Comparison of ENCODE assay signal across 9 cellular contexts in genomic region chr19:17329061-17329767, GRCh38. TPM values are rescaled to one million over a fixed set of nuclear protein-coding genes. Genes with fewer than 3 reads are reported as not detected.
DNase-seq lines count a peak whose midpoint lies in the region; ATAC-seq and TF ChIP-seq lines count a peak whose summit lies in the region.
"Had no signal": no experiment of that assay in that cellular context is flagged by ENCODE, and none has a peak within 500 bp of the region (broad histone marks: within the 10 kb centered on the region; RNA-seq: fewer than 3 reads in every experiment).

No MANE protein-coding gene starts in this region.

- H3K36me3 ChIP-seq in NT2/D1 (ENCODE audit: insufficient read depth, insufficient read length, low read length) (peaks cover 49% of the 10 kb centered on the region), endocrine pancreas (ENCODE audit: control insufficient read depth, insufficient read depth, low read length) (no peaks in the 10 kb centered on the region), neuronal stem cell (replicated peaks in 1 of 2; ENCODE audit: control insufficient read depth in 2 of 2, insufficient read depth in 2 of 2, low read length in 2 of 2) (peaks cover 32 to 64% of the 10 kb centered on the region in 2 donors), thyroid gland (no peaks in the 10 kb centered on the region)

- H3K4me1 ChIP-seq in NT2/D1 (ENCODE audit: insufficient read depth, insufficient read length) (peaks cover 25% of the 10 kb centered on the region), endocrine pancreas (ENCODE audit: control insufficient read depth, insufficient read depth, low read length) (no peaks in the 10 kb centered on the region), neuronal stem cell (ENCODE audit: control insufficient read depth in 2 of 2, insufficient read depth in 1 of 2, low read depth in 1 of 2, low read length in 2 of 2) (peaks cover 2 to 20% of the 10 kb centered on the region in 2 donors), thyroid gland (peaks cover 13 to 30% of the 10 kb centered on the region in 2 donors)

- no peaks in the 10 kb centered on the region for H3K27me3 Mint-ChIP-seq in Calu3 (ENCODE audit: unreplicated experiment)

- H3K4me2 ChIP-seq in neuronal stem cell (ENCODE audit: insufficient read depth, low read length, poor library complexity, severe bottlenecking) = peak overlapping the region; percentile 69

- H3K36me3 Mint-ChIP-seq in Calu3 (ENCODE audit: insufficient read depth, unreplicated experiment) = peaks cover 14% of the 10 kb centered on the region

- TF ChIP-seq CTCF in Calu3 (IDR thresholded peaks at IDR 0.05; ENCODE audit: unreplicated experiment) (no peak), thyroid gland (IDR thresholded peaks at IDR 0.05) (no peak)

- intact Hi-C loops in Calu3 (cut with micrococcal nuclease; ENCODE audit: unreplicated experiment) = no loop called here
- intact Hi-C loops in thyroid gland (cut with DNase I) = no loop called here

- no peak for ATAC-seq in GM18867 (IDR thresholded peaks at IDR 0.05; ENCODE audit: unreplicated experiment)
- no peak for ATAC-seq in GM19351 (IDR thresholded peaks at IDR 0.05; ENCODE audit: unreplicated experiment)

- no peak for TF ChIP-seq POLR2A in thyroid gland (IDR thresholded peaks at IDR 0.05)

- WGBS in neuronal stem cell (ENCODE audit: extremely low coverage in 2 of 2, insufficient read length in 2 of 2, insufficient replicate concordance in 1 of 2), 2 donors = no CpG with 5 or more reads among the region's 69 CpGs
- 68 to 70% methylated on average over 24 to 28 of the region's 69 CpGs for WGBS in thyroid gland, 2 donors

- H2BK5ac ChIP-seq in neuronal stem cell (ENCODE audit: low read length) = peak overlapping the region; percentile 53

- peak overlapping the region; percentile 89 for H3K23ac ChIP-seq in neuronal stem cell (ENCODE audit: low read depth, low read length, poor library complexity)

- DNase-seq in Calu3 = no peak
- DNase-seq in NT2/D1 (ENCODE audit: low read depth, low spot score) = no peak
- no peak for DNase-seq in neuronal stem cell (ENCODE audit: low spot score)
- DNase-seq in thyroid gland = no peak
- no peak for DNase-seq in OCI-M1 (lab: John Stamatoyannopoulos, UW)
- DNase-seq: NCI-H2107 had no signal

- peak overlapping the region; percentile 96 for H3K18ac ChIP-seq in neuronal stem cell (ENCODE audit: low read length)

- peak overlapping the region; percentile 99 for H2BK12ac ChIP-seq in neuronal stem cell (ENCODE audit: low read length)

- no peaks in the 10 kb centered on the region for H3K4me1 Mint-ChIP-seq in Calu3 (ENCODE audit: low read depth, unreplicated experiment)

- H3K27ac ChIP-seq in neuronal stem cell (replicated peaks; ENCODE audit: low read length) = no peak overlapping the region
- no peak overlapping the region for H3K27ac ChIP-seq in thyroid gland

- peak overlapping the region; percentile 66 for H3K4ac ChIP-seq in neuronal stem cell (ENCODE audit: low read length)

- H3K27ac Mint-ChIP-seq in Calu3 (ENCODE audit: unreplicated experiment) = peak overlapping the region; percentile 23

- H4K8ac ChIP-seq in neuronal stem cell (ENCODE audit: low read depth, low read length) = peak overlapping the region; percentile 43

- H2AK5ac ChIP-seq in neuronal stem cell (ENCODE audit: low read depth, low read length) = peak overlapping the region; percentile 99

- H3K9me3 Mint-ChIP-seq in Calu3 (ENCODE audit: low read depth, unreplicated experiment) = no peaks in the 10 kb centered on the region

- peak overlapping the region; percentile 92 for H2BK15ac ChIP-seq in neuronal stem cell (ENCODE audit: low read length)

- H3K9me3 ChIP-seq in NT2/D1 (ENCODE audit: insufficient read depth, low read length) (peaks cover 5% of the 10 kb centered on the region; the same call in 1 of the 2 replicates), endocrine pancreas (ENCODE audit: control insufficient read depth, low read length) (no peaks in the 10 kb centered on the region), neuronal stem cell (replicated peaks in 1 of 2; ENCODE audit: control insufficient read depth in 2 of 2, insufficient read depth in 1 of 2, low read depth in 1 of 2, low read length in 2 of 2) (peaks cover 3 to 8% of the 10 kb centered on the region in 2 donors), thyroid gland (no peaks in the 10 kb centered on the region)

- H2BK120ac ChIP-seq in neuronal stem cell (ENCODE audit: low read depth, low read length) = no peak overlapping the region

- BruUV-seq in Calu3 (replicated peaks; lab: Mats Ljungman, UMichigan) = no TSS peak

- peaks cover 8% of the 10 kb centered on the region for H3K79me1 ChIP-seq in neuronal stem cell (ENCODE audit: low read depth, low read length)

- no peak overlapping the region for H3K4me3 Mint-ChIP-seq in Calu3 (ENCODE audit: low read depth, unreplicated experiment)

- H3K4me3 ChIP-seq in NT2/D1 (ENCODE audit: insufficient read length, low read depth) = peak overlapping the region; percentile 24
- H3K4me3 ChIP-seq in endocrine pancreas (ENCODE audit: control insufficient read depth, insufficient read depth, low read length) = no peak overlapping the region
- H3K4me3 ChIP-seq in neuronal stem cell (ENCODE audit: low read length in 2 of 2) = peak overlapping the region in 1 of 2 donors; percentile 5
- H3K4me3 ChIP-seq in thyroid gland (replicated peaks in 1 of 3) = peak overlapping the region in 1 of 3 donors; percentile 32

- CTCF ChIA-PET in Calu3 (lab: Charles Lee) = no interaction called here

- peak overlapping the region; percentile 77 for H3K9ac ChIP-seq in NT2/D1 (ENCODE audit: insufficient read length, low read depth)
- H3K9ac ChIP-seq in endocrine pancreas (ENCODE audit: control insufficient read depth, insufficient read depth, low read length) = peak overlapping the region; percentile 32
- H3K9ac ChIP-seq in neuronal stem cell (ENCODE audit: low read depth, low read length, poor library complexity) = peak overlapping the region; percentile 86

- H4K91ac ChIP-seq in neuronal stem cell (ENCODE audit: low read depth, low read length, poor library complexity) = peak overlapping the region; percentile 72

- H3K27me3 ChIP-seq in NT2/D1 (ENCODE audit: insufficient read depth, insufficient read length) = no peaks in the 10 kb centered on the region
- no peaks in the 10 kb centered on the region for H3K27me3 ChIP-seq in endocrine pancreas (ENCODE audit: control insufficient read depth, insufficient read depth, low read length)
- peaks cover 0 to 7% (median 0%) of the 10 kb centered on the region in 3 experiments for H3K27me3 ChIP-seq in neuronal stem cell (ENCODE audit: control insufficient read depth in 3 of 3, insufficient read depth in 3 of 3, low read depth in 1 of 3, low read length in 3 of 3)
- H3K27me3 ChIP-seq in thyroid gland = no peaks in the 10 kb centered on the region

- H3K14ac ChIP-seq in neuronal stem cell (ENCODE audit: low read length) = peak overlapping the region; percentile 47

- H2AFZ ChIP-seq in neuronal stem cell (ENCODE audit: low read length) = no peak overlapping the region

RNA-seq across cellular contexts. Expression of gene ANO8, which starts 5.4 kb away (rescaled TPM):
- total RNA-seq in Calu3 (2022) = 9.6 and 10.5 TPM in 2 replicates
- 12.9 TPM for polyA plus RNA-seq in neuronal stem cell (2013, experiment 1 of 2)
- polyA plus RNA-seq in neuronal stem cell (2013, experiment 2 of 2) = 13.2 TPM
- total RNA-seq in thyroid gland = 10 to 100 TPM in 1 of 4 donors, 1 to 10 TPM in 3; 5.0 to 10.9 (median 5.9) TPM

RNA-seq across cellular contexts. Expression of gene GTPBP3, which starts 8.1 kb away (rescaled TPM):
- total RNA-seq in Calu3 (2022) (30.6 and 40.9 TPM in 2 replicates), thyroid gland (10 to 100 TPM; 17.7 to 21.8 (median 19.6) TPM)
- polyA plus RNA-seq in neuronal stem cell (2013, experiment 1 of 2) = 27.4 TPM
- 27.5 TPM for polyA plus RNA-seq in neuronal stem cell (2013, experiment 2 of 2)

RNA-seq across cellular contexts. Expression of gene DDA1, which starts 19.9 kb away (rescaled TPM):
- total RNA-seq in Calu3 (2022) (50.8 and 54.9 TPM in 2 replicates), thyroid gland (10 to 100 TPM; 14.5 to 40.4 (median 20.1) TPM)
- polyA plus RNA-seq in neuronal stem cell (2013, experiment 1 of 2) = 78.2 TPM
- polyA plus RNA-seq in neuronal stem cell (2013, experiment 2 of 2) = 78.5 TPM

RNA-seq across cellular contexts. Expression of gene MRPL34, which starts 23.5 kb away (rescaled TPM):
- 37.9 and 38.4 TPM in 2 replicates for total RNA-seq in Calu3 (2022)
- 60.1 TPM for polyA plus RNA-seq in neuronal stem cell (2013, experiment 1 of 2)
- 60.9 TPM for polyA plus RNA-seq in neuronal stem cell (2013, experiment 2 of 2)
- total RNA-seq in thyroid gland = 100 to 1,000 TPM in 3 of 4 donors, 10 to 100 TPM in 1; 95.8 to 311 (median 149) TPM

RNA-seq across cellular contexts. Expression of gene ABHD8, which starts 26.0 kb away (rescaled TPM):
- 6.0 and 6.2 TPM in 2 replicates for total RNA-seq in Calu3 (2022)
- 10.9 TPM for polyA plus RNA-seq in neuronal stem cell (2013, experiment 1 of 2)
- polyA plus RNA-seq in neuronal stem cell (2013, experiment 2 of 2) = 10.5 TPM
- 10 to 100 TPM; 14.4 to 31.2 (median 23.3) TPM for total RNA-seq in thyroid gland

Comparison
In these comparisons a context has a peak if more than half of its experiments do, and no peak if none do; other contexts are left out.
1. H3K9ac ChIP-seq: peak in every context shown above with its lines; median percentile 86 in neuronal stem cell; 77 in NT2/D1; 32 in endocrine pancreas.